ENCODE assay signal across 17 cellular contexts in the genomic region with DNA sequence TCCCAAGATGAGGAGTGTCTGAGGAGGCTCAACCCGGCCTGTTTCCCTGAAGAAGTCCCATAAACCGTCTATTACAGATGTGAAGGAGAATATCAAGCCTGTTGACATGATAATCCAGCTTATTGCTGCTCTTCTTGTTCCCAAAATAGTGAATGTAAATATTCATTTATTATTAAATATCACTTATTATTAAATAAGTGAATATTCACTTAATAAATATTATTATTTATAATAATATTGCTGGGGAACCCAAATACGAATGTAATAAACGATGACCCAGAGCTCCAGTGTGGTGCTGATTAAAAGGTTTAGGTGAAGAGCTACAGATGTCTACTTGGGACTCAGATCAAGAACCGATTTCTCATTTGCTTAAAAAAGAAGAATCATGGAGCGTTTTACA. TPM values are rescaled to one million over a fixed set of nuclear protein-coding genes. Genes with fewer than 3 reads are reported as not detected.
DNase-seq lines count a peak whose midpoint lies in the region; ATAC-seq and TF ChIP-seq lines count a peak whose summit lies in the region.
"Had no signal": no experiment of that assay in that cellular context is flagged by ENCODE, and none has a peak within 500 bp of the region (broad histone marks: within the 10 kb centered on the region; RNA-seq: fewer than 3 reads in every experiment).

No MANE protein-coding gene starts in this region.

- H3K36me3 ChIP-seq in heart left ventricle, result no peaks in the 10 kb centered on the region
- H3K36me3 ChIP-seq in right lobe of liver, result no peaks in the 10 kb centered on the region
- no peaks in the 10 kb centered on the region for H3K36me3 ChIP-seq in stomach
- H3K36me3 ChIP-seq in uterus, result no peaks in the 10 kb centered on the region
- H3K36me3 ChIP-seq: SJCRH30 had no signal

- WGBS in heart left ventricle, 4 donors, result 58 to 65% (median 63%) methylated on average over 6 of the region's 6 CpGs
- 68% methylated on average over 6 of the region's 6 CpGs for WGBS in right lobe of liver (ENCODE audit: insufficient coverage, low coverage, low lambda C conversion rate, missing lambda C conversion rate)
- 67 to 89% (median 75%) methylated on average over 6 of the region's 6 CpGs for WGBS in stomach, 5 donors

- TF ChIP-seq POLR2A in heart left ventricle (IDR thresholded peaks at IDR 0.05), result no peak
- no peak for TF ChIP-seq POLR2A in right lobe of liver (IDR thresholded peaks at IDR 0.05)
- no peak for TF ChIP-seq POLR2A in stomach (IDR thresholded peaks at IDR 0.05)
- no peak for TF ChIP-seq POLR2A in uterus (IDR thresholded peaks at IDR 0.05)

- H3K9me3 ChIP-seq in heart left ventricle (no peaks in the 10 kb centered on the region), right lobe of liver (no peaks in the 10 kb centered on the region), stomach (no peaks in the 10 kb centered on the region), uterus (no peaks in the 10 kb centered on the region)
- H3K9me3 ChIP-seq: SJCRH30 had no signal

- H3K27ac ChIP-seq in heart left ventricle (peak overlapping the region; percentile 35 to 90 (median 84)), VCaP (peak overlapping the region; percentile 67; the same call in 1 of the 2 replicates), right lobe of liver (peak overlapping the region in 2 of 3 donors; percentile 49 to 57), stomach (peak overlapping the region in 3 of 5 donors; percentile 23 to 75 (median 30)), uterus (no peak overlapping the region)
- H3K27ac ChIP-seq: SJCRH30 had no signal

- peaks cover 0 to 70% (median 34%) of the 10 kb centered on the region in 12 donors for H3K4me1 ChIP-seq in heart left ventricle
- peaks cover 0 to 37% (median 16%) of the 10 kb centered on the region in 4 donors for H3K4me1 ChIP-seq in right lobe of liver
- peaks cover 13 to 63% (median 36%) of the 10 kb centered on the region in 4 donors for H3K4me1 ChIP-seq in stomach
- no peaks in the 10 kb centered on the region for H3K4me1 ChIP-seq in uterus

- TF ChIP-seq CTCF in heart left ventricle (IDR thresholded peaks at IDR 0.05) (no peak), VCaP (conservative IDR thresholded peaks at IDR 0.05) (no peak), right lobe of liver (IDR thresholded peaks at IDR 0.05) (no peak), stomach (IDR thresholded peaks at IDR 0.05) (no peak), uterus (IDR thresholded peaks at IDR 0.05) (no peak)

- ATAC-seq in heart left ventricle, result no peak
- ATAC-seq in left cardiac atrium, result no peak
- no peak for ATAC-seq in right lobe of liver
- no peak for ATAC-seq in HG03045 (IDR thresholded peaks at IDR 0.05; ENCODE audit: unreplicated experiment)

- intact Hi-C loops in heart left ventricle (cut with DNase I) (no loop called here), left cardiac atrium (cut with DNase I) (loop anchor here in 1 of 2 donors (5.0 kb wide), 1 partner anchor 59 kb away; no protein-coding TSS in a partner anchor), right lobe of liver (cut with DNase I) (no loop called here), stomach (cut with DNase I; ENCODE audit: low total_unique reads) (no loop called here), uterus (cut with DNase I; ENCODE audit: low total_unique reads) (no loop called here)

- no peaks in the 10 kb centered on the region for H3K27me3 ChIP-seq in heart left ventricle
- H3K27me3 ChIP-seq in right lobe of liver, result no peaks in the 10 kb centered on the region
- no peaks in the 10 kb centered on the region for H3K27me3 ChIP-seq in stomach
- no peaks in the 10 kb centered on the region for H3K27me3 ChIP-seq in uterus
- H3K27me3 ChIP-seq: SJCRH30 had no signal

- TF ChIP-seq EP300 in stomach (IDR thresholded peaks at IDR 0.05), result no peak

- H3K4me3 ChIP-seq in heart left ventricle (no peak overlapping the region), right lobe of liver (no peak overlapping the region), stomach (no peak overlapping the region), uterus (no peak overlapping the region)
- H3K4me3 ChIP-seq: SJCRH30 had no signal

- DNase-seq in heart left ventricle (no peak), left cardiac atrium (no peak), right lobe of liver (no peak), stomach (no peak), COR-L47 (lab: John Stamatoyannopoulos, UW) (no peak), uterus (no peak)
- DNase-seq: 8988T, C1 segment of cervical spinal cord, HCEC 1CT, Karpas-422, MM.1S, NCI-H1105 treated with DMSO at 0.1 percent for 48 hours, NCI-H1930, NCI-H2171 treated with DMSO at 0.1 percent for 48 hours, SJCRH30 had no signal

RNA-seq across cellular contexts. Expression of gene SORBS2, which starts 23.8 kb away (rescaled TPM):
- total RNA-seq in heart left ventricle (1,000 to 10,000 TPM in 7 of 9 donors, 100 to 1,000 TPM in 2; 966 to 2,158 (median 1,443) TPM), left cardiac atrium (100 to 1,000 TPM; 439 to 535 TPM), right lobe of liver (100 to 1,000 TPM in 4 of 6 experiments, 10 to 100 TPM in 2; 60.8 to 144 (median 107) TPM), stomach (100 to 1,000 TPM in 4 of 5 donors, 1 to 10 TPM in 1; 9.0 to 908 (median 235) TPM), uterus (100 to 1,000 TPM in 1 of 4 donors, 10 to 100 TPM in 3; 21.5 to 118 (median 29.5) TPM)
- polyA plus RNA-seq in heart left ventricle (100 to 1,000 TPM; 254 to 473 TPM), stomach (10 to 100 TPM; 20.0 to 31.2 (median 23.8) TPM)
- total RNA-seq: SJCRH30 had no signal

Comparison
In these comparisons a context has a peak if more than half of its experiments do, and no peak if none do; other contexts are left out.
1. H3K27ac ChIP-seq: peak in heart left ventricle (12 of 12), VCaP (single experiment), right lobe of liver (2 of 3) and stomach (3 of 5); none in uterus (0 of 2).